Comparison of ENCODE assay signal across 20 cellular contexts in genomic region chr7:131272086-131272485, GRCh38. TPM values are rescaled to one million over a fixed set of nuclear protein-coding genes. Genes with fewer than 3 reads are reported as not detected.
DNase-seq lines count a peak whose midpoint lies in the region; ATAC-seq, FAIRE-seq and TF ChIP-seq lines count a peak whose summit lies in the region.
"Had no signal": no experiment of that assay in that cellular context is flagged by ENCODE, and none has a peak within 500 bp of the region (broad histone marks: within the 10 kb centered on the region; RNA-seq: fewer than 3 reads in every experiment).

No MANE protein-coding gene starts in this region.

- in situ Hi-C loops in HepG2 (cut with HindIII; ENCODE audit: extremely low pct_ligation_motif_present, low pct_unique_long_range_greater_than_20kb), result no loop called here

- no peak overlapping the region for H3K27ac Mint-ChIP-seq in glutamatergic neuron (ENCODE audit: unreplicated experiment)
- H3K27ac Mint-ChIP-seq: B cell; CD8-positive, alpha-beta T cell had no signal

- no peak for TF ChIP-seq RAD21 in HepG2 (CRISPR knock-in tag; IDR thresholded peaks at IDR 0.05)

- no peak for TF ChIP-seq CTCF in HepG2 (CRISPR knock-in tag; IDR thresholded peaks at IDR 0.05)
- TF ChIP-seq CTCF in right lobe of liver (IDR thresholded peaks at IDR 0.05), result no peak
- no peak for TF ChIP-seq CTCF in glutamatergic neuron (IDR thresholded peaks at IDR 0.05; ENCODE audit: partially characterized antibody, unreplicated experiment)
- no peak for TF ChIP-seq CTCF in testis (IDR thresholded peaks at IDR 0.05)
- TF ChIP-seq CTCF in lower lobe of right lung (IDR thresholded peaks at IDR 0.05), result no peak

- H3K27ac ChIP-seq in HepG2 (ENCODE audit: extremely low read length, insufficient read depth, low read length) (no peak overlapping the region), right lobe of liver (no peak overlapping the region), testis (peak overlapping the region in 1 of 2 donors; percentile 76), lower lobe of right lung (no peak overlapping the region)
- H3K27ac ChIP-seq: BLaER1, C4-2B, GM23248 had no signal

- no peaks in the 10 kb centered on the region for H3K79me2 ChIP-seq in HepG2 (ENCODE audit: insufficient read depth, low read length)

- H3K4me1 ChIP-seq in HepG2 (ENCODE audit: insufficient read depth, low read length), result peaks cover 5% of the 10 kb centered on the region; the same call in 1 of the 2 replicates
- no peaks in the 10 kb centered on the region for H3K4me1 ChIP-seq in right lobe of liver
- peaks cover 8% of the 10 kb centered on the region for H3K4me1 ChIP-seq in testis
- no peaks in the 10 kb centered on the region for H3K4me1 ChIP-seq in lower lobe of right lung
- H3K4me1 ChIP-seq: BLaER1, Caco-2 had no signal

- intact Hi-C loops in HepG2 (cut with micrococcal nuclease; ENCODE audit: unreplicated experiment), result no loop called here
- intact Hi-C loops in right lobe of liver (cut with DNase I), result no loop called here
- intact Hi-C loops in testis (cut with DNase I; ENCODE audit: low total_unique reads), result no loop called here
- intact Hi-C loops in lower lobe of right lung (cut with DNase I), result no loop called here

- no peak overlapping the region for H2AFZ ChIP-seq in HepG2 (ENCODE audit: low read length)
- H2AFZ ChIP-seq: GM23248 had no signal

- no peaks in the 10 kb centered on the region for H4K20me1 ChIP-seq in HepG2 (ENCODE audit: insufficient read depth, low read length)
- H4K20me1 ChIP-seq: BLaER1 had no signal

- FAIRE-seq in HepG2 (lab: Jason Lieb, UNC), result no peak
- FAIRE-seq: G401.6, GM12892, H1 had no signal

- H3K36me3 Mint-ChIP-seq in glutamatergic neuron (ENCODE audit: unreplicated experiment), result no peaks in the 10 kb centered on the region
- H3K36me3 Mint-ChIP-seq: CD4-positive, CD25-positive, alpha-beta regulatory T cell; CD8-positive, alpha-beta T cell had no signal

- no peak for TF ChIP-seq POLR2A in HepG2 (IDR thresholded peaks at IDR 0.05; ENCODE audit: insufficient read depth in 1 of 2, low read depth in 2 of 2, low read length in 2 of 2)
- TF ChIP-seq POLR2A in right lobe of liver (IDR thresholded peaks at IDR 0.05), result no peak
- no peak for TF ChIP-seq POLR2A in testis (IDR thresholded peaks at IDR 0.05)

- no peak overlapping the region for H3K4me2 ChIP-seq in HepG2 (ENCODE audit: low read depth, low read length)
- H3K4me2 ChIP-seq: BLaER1 had no signal

- POLR2A ChIA-PET in HepG2 (lab: Yijun Ruan, JAX), result no interaction called here

- H3K9me3 ChIP-seq in HepG2 (ENCODE audit: low read length) (no peaks in the 10 kb centered on the region), right lobe of liver (no peaks in the 10 kb centered on the region), testis (no peaks in the 10 kb centered on the region), lower lobe of right lung (no peaks in the 10 kb centered on the region)
- H3K9me3 ChIP-seq: BLaER1, Caco-2 had no signal

- peaks cover 6% of the 10 kb centered on the region for H3K4me1 Mint-ChIP-seq in glutamatergic neuron (ENCODE audit: low read depth, unreplicated experiment)
- H3K4me1 Mint-ChIP-seq: B cell; CD4-positive, CD25-positive, alpha-beta regulatory T cell had no signal

- DNase-seq in HepG2 (ENCODE audit: low spot score) (no peak), right lobe of liver (no peak), glutamatergic neuron (no peak), testis (peak; percentile 24), lower lobe of right lung (no peak)
- DNase-seq: Caco-2; CD4-positive, CD25-positive, alpha-beta regulatory T cell; CD8-positive, alpha-beta T cell; DMS153; DND-41; GM23248; H7; HCEC 1CT had no signal

- peaks cover 6% of the 10 kb centered on the region for H3K27me3 Mint-ChIP-seq in glutamatergic neuron (ENCODE audit: unreplicated experiment)
- H3K27me3 Mint-ChIP-seq: B cell had no signal

- CTCF ChIA-PET in HepG2 (lab: Yijun Ruan, JAX; ENCODE audit: low intra/inter-chr PET ratio, low total read pairs), result no interaction called here

- H3K36me3 ChIP-seq in HepG2 (replicated peaks in 1 of 2; ENCODE audit: control insufficient read depth in 1 of 2, insufficient read depth in 2 of 2, low read length in 2 of 2), result no peaks in the 10 kb centered on the region
- H3K36me3 ChIP-seq in right lobe of liver, result no peaks in the 10 kb centered on the region
- no peaks in the 10 kb centered on the region for H3K36me3 ChIP-seq in testis (ENCODE audit: low read depth, missing control alignments)
- H3K36me3 ChIP-seq in lower lobe of right lung, result no peaks in the 10 kb centered on the region
- H3K36me3 ChIP-seq: BLaER1 had no signal

- peaks cover 0 to 2% of the 10 kb centered on the region in 2 experiments; a peak in 1 of 5 replicates for H3K27me3 ChIP-seq in HepG2 (ENCODE audit: control insufficient read depth in 1 of 2, insufficient read depth in 2 of 2, low read length in 2 of 2)
- no peaks in the 10 kb centered on the region for H3K27me3 ChIP-seq in right lobe of liver
- H3K27me3 ChIP-seq in testis, result no peaks in the 10 kb centered on the region
- H3K27me3 ChIP-seq in lower lobe of right lung (ENCODE audit: low read depth), result no peaks in the 10 kb centered on the region
- H3K27me3 ChIP-seq: BLaER1 had no signal

- peak overlapping the region; percentile 4 for H3K4me3 Mint-ChIP-seq in glutamatergic neuron (ENCODE audit: unreplicated experiment)
- H3K4me3 Mint-ChIP-seq: B cell; CD4-positive, CD25-positive, alpha-beta regulatory T cell; CD8-positive, alpha-beta T cell had no signal

- H3K9ac ChIP-seq in HepG2 (ENCODE audit: insufficient read depth, low read depth, low read length), result no peak overlapping the region
- H3K9ac ChIP-seq: BLaER1, GM23248 had no signal

- no peak for ATAC-seq in HepG2
- ATAC-seq in right lobe of liver, result no peak
- ATAC-seq in lower lobe of right lung, result no peak
- ATAC-seq in GM21515 (IDR thresholded peaks at IDR 0.05; ENCODE audit: unreplicated experiment), result no peak
- ATAC-seq: CD8-positive, alpha-beta T cell had no signal

- TF ChIP-seq EP300 in HepG2 (IDR thresholded peaks at IDR 0.05; ENCODE audit: low read depth in 2 of 2, low read length in 2 of 2), result no peak
- TF ChIP-seq EP300 in HepG2 (CRISPR knock-in tag; IDR thresholded peaks at IDR 0.05; ENCODE audit: borderline replicate concordance), result no peak

- no TSS peak for BruUV-seq in HepG2 (replicated peaks; lab: Mats Ljungman, UMichigan)

- 60% methylated on average over 1 of the region's 1 CpG for WGBS in HepG2 (ENCODE audit: low lambda C conversion rate)
- WGBS in right lobe of liver (ENCODE audit: insufficient coverage, low coverage, low lambda C conversion rate, missing lambda C conversion rate), result 80% methylated on average over 1 of the region's 1 CpG
- 59 to 100% methylated on average over 1 of the region's 1 CpG for WGBS in testis, 2 donors

- H3K9me3 Mint-ChIP-seq in glutamatergic neuron (ENCODE audit: unreplicated experiment), result no peaks in the 10 kb centered on the region
- H3K9me3 Mint-ChIP-seq: CD8-positive, alpha-beta T cell had no signal

- H3K4me3 ChIP-seq in HepG2 (replicated peaks in 1 of 3; ENCODE audit: insufficient read depth in 1 of 3, low read depth in 2 of 3, low read length in 3 of 3), result no peak overlapping the region
- H3K4me3 ChIP-seq in right lobe of liver, result no peak overlapping the region
- H3K4me3 ChIP-seq in testis, result no peak overlapping the region
- H3K4me3 ChIP-seq in lower lobe of right lung, result no peak overlapping the region
- H3K4me3 ChIP-seq: BLaER1, GM23248 had no signal

TF ChIP-seq in HepG2, 621 proteins besides CTCF, POLR2A, EP300 and RAD21:
- TF ChIP-seq ZNF12 (CRISPR knock-in tag; IDR thresholded peaks at IDR 0.05) (peak; percentile 95), KDM4B (CRISPR knock-in tag; IDR thresholded peaks at IDR 0.05) (no peak)

RNA-seq across cellular contexts. Expression of gene MKLN1, which starts 55.6 kb away (rescaled TPM):
- total RNA-seq in HepG2 (2016; rRNA removed; fragmentation: Illumina TruSeq; extraction: Trizol) (43.5 and 75.4 TPM in 2 replicates), right lobe of liver (10 to 100 TPM; 24.0 to 39.6 (median 35.1) TPM), glutamatergic neuron (ENCODE audit: unreplicated experiment) (36.7 TPM), testis (10 to 100 TPM; 82.4 to 87.9 TPM), lower lobe of right lung (60.4 TPM)
- 196 and 227 TPM in 2 replicates for total RNA-seq in HepG2 (2016; cell fraction: cytosol; rRNA removed; fragmentation: Illumina TruSeq; extraction: Trizol; ENCODE audit: low read depth)
- 44.4 and 68.0 TPM in 2 replicates for total RNA-seq in HepG2 (2016; cell fraction: insoluble cytoplasmic fraction; rRNA removed; fragmentation: Illumina TruSeq; extraction: Trizol)
- 54.9 and 65.8 TPM in 2 replicates for total RNA-seq in HepG2 (2016; cell fraction: membrane; rRNA removed; fragmentation: Illumina TruSeq; extraction: Trizol)
- total RNA-seq in HepG2 (2016; cell fraction: nucleus; rRNA removed; fragmentation: Illumina TruSeq; extraction: Trizol), result 58.0 and 68.3 TPM in 2 replicates
- polyA plus RNA-seq in HepG2 (2011; rRNA removed) (32.3 and 33.6 TPM in 2 replicates), testis (ENCODE audit: insufficient read depth, low read depth, low replicate concordance) (42.1 TPM)
- polyA plus RNA-seq in HepG2 (2011; cell fraction: cytosol; rRNA removed), result 14.1 and 18.4 TPM in 2 replicates
- 25.8 and 30.7 TPM in 2 replicates for polyA plus RNA-seq in HepG2 (2011; cell fraction: nucleus; rRNA removed)
- 21.2 and 22.6 TPM in 2 replicates for polyA plus RNA-seq in HepG2 (2012)
- 3.1 and 4.1 TPM in 2 replicates for polyA plus RNA-seq in HepG2 (2016; cell fraction: cytosol; fragmentation: Illumina TruSeq; extraction: Trizol; ENCODE audit: low read depth)
- 37.1 and 39.7 TPM in 2 replicates for polyA plus RNA-seq in HepG2 (2016; cell fraction: insoluble cytoplasmic fraction; fragmentation: Illumina TruSeq; extraction: Trizol; ENCODE audit: low read depth)
- polyA plus RNA-seq in HepG2 (2016; cell fraction: membrane; fragmentation: Illumina TruSeq; extraction: Trizol; ENCODE audit: low read depth), result 7.0 and 7.1 TPM in 2 replicates
- 28.0 and 32.6 TPM in 2 replicates for polyA plus RNA-seq in HepG2 (2016; cell fraction: nucleus; fragmentation: Illumina TruSeq; extraction: Trizol; ENCODE audit: insufficient read depth, low read depth)
- polyA minus RNA-seq in HepG2 (2011; rRNA and poly(A)+ RNA removed; ENCODE audit: low replicate concordance), result 115 and 131 TPM in 2 replicates
- polyA minus RNA-seq in HepG2 (2011; cell fraction: cytosol; rRNA and poly(A)+ RNA removed), result 49.2 and 66.9 TPM in 2 replicates
- polyA minus RNA-seq in HepG2 (2011; cell fraction: nucleus; rRNA and poly(A)+ RNA removed), result 192 and 216 TPM in 2 replicates
